1 cellular context compared by ENCODE assay signal in genomic region chr20:37131486-37131885, GRCh38.
TF ChIP-seq lines count a peak whose summit lies in the region.

No MANE protein-coding gene starts in this region.

TF ChIP-seq in K562, 482 proteins besides CTCF, POLR2A, EP300 and RAD21:
- no peak for TF ChIP-seq NFIX (CRISPR knock-in tag; IDR thresholded peaks at IDR 0.05; ENCODE audit: low read depth)
- TF ChIP-seq SIX5 (IDR thresholded peaks at IDR 0.05; ENCODE audit: borderline replicate concordance in 1 of 2, insufficient read depth in 1 of 2, low read depth in 1 of 2, low read length in 2 of 2), result no peak
- TF ChIP-seq ZNF316 (IDR thresholded peaks at IDR 0.05), result peak; percentile 56
- peak; percentile 36; the same call in 1 of the 2 replicates for TF ChIP-seq C11orf30 (IDR thresholded peaks at IDR 0.05; ENCODE audit: low read depth)
- no peak for TF ChIP-seq MYNN (IDR thresholded peaks at IDR 0.05)
- TF ChIP-seq MYNN (CRISPR knock-in tag; IDR thresholded peaks at IDR 0.05), result no peak
